Comparison of ENCODE assay signal across 9 cellular contexts in genomic region chr11:111851636-111852035, GRCh38. TPM values are rescaled to one million over a fixed set of nuclear protein-coding genes. Genes with fewer than 3 reads are reported as not detected.
DNase-seq lines count a peak whose midpoint lies in the region; TF ChIP-seq lines count a peak whose summit lies in the region.
"Had no signal": no experiment of that assay in that cellular context is flagged by ENCODE, and none has a peak within 500 bp of the region (broad histone marks: within the 10 kb centered on the region; RNA-seq: fewer than 3 reads in every experiment).

No MANE protein-coding gene starts in this region.

- H3K27me3 ChIP-seq in prostate gland (replicated peaks; ENCODE audit: insufficient read depth) = no peaks in the 10 kb centered on the region

- intact Hi-C loops in prostate gland (cut with DNase I) = no loop called here

- TF ChIP-seq POLR2A in NB4 (IDR thresholded peaks at IDR 0.05; ENCODE audit: extremely low read depth, insufficient read length) (no peak), prostate gland (IDR thresholded peaks at IDR 0.05) (no peak)

- TF ChIP-seq CTCF in NB4 (IDR thresholded peaks at IDR 0.05; ENCODE audit: low read depth, low read length) (peak; percentile 53), cardiac fibroblast (IDR thresholded peaks at IDR 0.05; ENCODE audit: low read depth, low read length) (peak; percentile 47), prostate gland (IDR thresholded peaks at IDR 0.05) (peak in 3 of 4 experiments; percentile 17 to 27 (median 18))

- no peak overlapping the region for H3K4me3 ChIP-seq in NB4 (ENCODE audit: low read depth, low read length)
- H3K4me3 ChIP-seq in cardiac fibroblast (replicated peaks in 1 of 2; ENCODE audit: low read depth in 2 of 2, low read length in 2 of 2) = no peak overlapping the region
- no peak overlapping the region for H3K4me3 ChIP-seq in prostate gland

- H3K36me3 ChIP-seq in prostate gland = no peaks in the 10 kb centered on the region

- no peak overlapping the region for H3K27ac ChIP-seq in prostate gland

- peak; percentile 5 for DNase-seq in NCI-H1105 treated with DMSO at 0.1 percent for 48 hours (lab: John Stamatoyannopoulos, UW)
- DNase-seq in NCI-H1105 (lab: John Stamatoyannopoulos, UW) = no peak
- peak; percentile 34 for DNase-seq in NB4 (ENCODE audit: low read depth)
- DNase-seq in cardiac fibroblast (ENCODE audit: low read depth in 2 of 2) = peak; percentile 39 to 56
- no peak for DNase-seq in prostate gland (ENCODE audit: low spot score)
- no peak for DNase-seq in A172 (ENCODE audit: low spot score)
- DNase-seq in ecto neural progenitor cell (ENCODE audit: low spot score) = no peak
- DNase-seq in NCI-H1092 treated with DMSO at 0.1 percent for 48 hours (lab: John Stamatoyannopoulos, UW) = no peak

- H3K9me3 ChIP-seq in prostate gland = no peaks in the 10 kb centered on the region

- no peaks in the 10 kb centered on the region for H3K4me1 ChIP-seq in prostate gland (replicated peaks)

RNA-seq across cellular contexts. Expression of gene ALG9, which starts 19.7 kb away (rescaled TPM):
- 10 to 100 TPM; 24.9 to 26.5 TPM for total RNA-seq in prostate gland
- 20.2 and 24.7 TPM in 2 replicates for total RNA-seq in A172 (2014; rRNA removed; shearing (Covaris generic))

RNA-seq across cellular contexts. Expression of gene FDXACB1, which starts 27.3 kb away (rescaled TPM):
- 1 to 10 TPM; 2.7 to 7.6 TPM for total RNA-seq in prostate gland
- total RNA-seq in A172 (2014; rRNA removed; shearing (Covaris generic)) = 1.5 and 3.4 TPM in 2 replicates

RNA-seq across cellular contexts. Expression of gene CFAP68, which starts 27.7 kb away (rescaled TPM):
- 10 to 100 TPM; 42.2 to 46.2 TPM for total RNA-seq in prostate gland
- 15.0 and 16.6 TPM in 2 replicates for total RNA-seq in A172 (2014; rRNA removed; shearing (Covaris generic))

RNA-seq across cellular contexts. Expression of gene CRYAB, which starts 59.9 kb away (rescaled TPM):
- 10 to 100 TPM; 59.0 to 80.1 TPM for total RNA-seq in prostate gland
- total RNA-seq in A172 (2014; rRNA removed; shearing (Covaris generic)) = 0.34 TPM in 1 of 2 replicates, not detected in the other
- total RNA-seq: natural killer cell treated with Interleukin-12 subunit alpha and Interleukin-12 subunit beta and Interleukin-15 and Interleukin-18, amount 100 ng/mL, for 72 hours had no signal

Comparison
In these comparisons a context has a peak if more than half of its experiments do, and no peak if none do; other contexts are left out.
1. DNase-seq: peak in NCI-H1105 treated with DMSO at 0.1 percent for 48 hours (single experiment), NB4 (single experiment) and cardiac fibroblast (2 of 2); none in NCI-H1105 (single experiment), prostate gland (single experiment), A172 (single experiment), ecto neural progenitor cell (single experiment) and NCI-H1092 treated with DMSO at 0.1 percent for 48 hours (single experiment).
2. Peak in every context shown above with its lines, with median percentiles within 50 percentile points of each other: CTCF ChIP-seq.